1 cellular context compared by ENCODE assay signal in the genomic region with DNA sequence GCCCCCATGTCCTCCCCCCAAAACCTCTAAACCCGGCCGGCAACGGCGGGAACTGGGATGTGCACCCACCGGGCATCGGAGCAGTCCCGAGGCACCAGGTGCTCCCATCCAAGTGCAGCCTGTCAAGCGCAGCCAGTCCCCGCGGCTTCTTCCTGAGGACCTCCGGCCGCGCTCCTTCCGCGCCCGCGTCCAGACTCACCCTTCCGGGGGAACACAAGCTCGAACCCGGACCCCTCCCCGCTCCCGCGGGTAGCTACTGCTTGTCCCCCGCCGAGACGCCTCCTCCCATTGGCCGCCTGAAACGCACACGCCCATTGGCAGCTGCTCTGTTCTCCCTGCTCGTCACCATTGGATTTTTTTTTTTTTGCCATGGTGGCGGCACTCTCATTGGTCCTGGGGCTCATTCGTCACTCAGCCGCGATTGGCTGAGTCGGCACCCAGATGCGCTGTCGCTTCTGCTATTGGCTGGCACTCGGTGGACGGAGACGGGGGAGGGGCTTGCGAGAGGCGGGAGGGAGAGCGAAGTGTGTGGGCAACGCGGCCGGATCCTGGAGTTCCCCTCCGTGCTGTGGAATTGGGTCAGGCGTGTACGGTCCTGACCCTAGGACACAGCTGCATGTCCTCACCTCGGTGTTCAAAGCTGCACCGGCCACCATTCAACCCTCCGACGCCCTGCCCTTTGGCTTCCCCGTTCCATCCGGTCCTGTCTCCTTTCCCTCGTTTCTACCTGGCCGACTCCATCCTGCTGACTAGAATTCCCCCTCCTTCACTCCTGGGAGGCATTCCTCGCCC.
TF ChIP-seq lines count a peak whose summit lies in the region.

A gene (minus strand): TSS at position 262 of the 792 bp plus-strand sequence. CDS start 2,166 bp downstream, outside the sequence.

TF ChIP-seq in HepG2, 621 proteins besides CTCF, POLR2A, EP300 and RAD21 (continued from another document and continues in another):
- TF ChIP-seq SATB2 (CRISPR knock-in tag; IDR thresholded peaks at IDR 0.05) (peak; percentile 29; the same call in 1 of the 2 replicates), ZNF510 (CRISPR knock-in tag; IDR thresholded peaks at IDR 0.05; ENCODE audit: low read depth) (peak; percentile 50; the same call in 1 of the 2 replicates), ATF7 (IDR thresholded peaks at IDR 0.05) (no peak), ATF7 (CRISPR knock-in tag; IDR thresholded peaks at IDR 0.05) (no peak), PAWR (CRISPR knock-in tag; IDR thresholded peaks at IDR 0.05; ENCODE audit: borderline replicate concordance) (0 out of 2 replicates have a peak, but pooled peaks have one; percentile 54), TAF1 (CRISPR knock-in tag; IDR thresholded peaks at IDR 0.05) (peak; percentile 79), POLR2G (IDR thresholded peaks at IDR 0.05; ENCODE audit: low read depth, low read length) (peak; percentile 93), ARID2 (CRISPR knock-in tag; IDR thresholded peaks at IDR 0.05; ENCODE audit: borderline replicate concordance) (peak; percentile 22; the same call in 1 of the 2 replicates), ZNF605 (CRISPR knock-in tag; IDR thresholded peaks at IDR 0.05) (no peak), ZNF780A (CRISPR knock-in tag; IDR thresholded peaks at IDR 0.05) (peak; percentile 64; the same call in 1 of the 2 replicates), JUND (CRISPR knock-in tag; IDR thresholded peaks at IDR 0.05) (no peak; the same call in 1 of the 2 replicates), ZNF598 (CRISPR knock-in tag; IDR thresholded peaks at IDR 0.05; ENCODE audit: borderline replicate concordance) (peak; percentile 21; the same call in 1 of the 2 replicates), ZFP36L1 (CRISPR knock-in tag; IDR thresholded peaks at IDR 0.05) (peak; percentile 88), ZSCAN21 (CRISPR knock-in tag; IDR thresholded peaks at IDR 0.05; ENCODE audit: borderline replicate concordance) (peak; percentile 31; the same call in 1 of the 2 replicates), SRSF1 (optimal IDR thresholded peaks at IDR 0.05; ENCODE audit: low read depth, low read length) (peak; percentile 48), NFYC (CRISPR knock-in tag; IDR thresholded peaks at IDR 0.05) (peak; percentile 99), TBL1XR1 (IDR thresholded peaks at IDR 0.05; ENCODE audit: borderline replicate concordance, low read length, partially characterized antibody) (no peak), ELF1 (CRISPR knock-in tag; IDR thresholded peaks at IDR 0.05) (peak; percentile 79), ZNF232 (CRISPR knock-in tag; IDR thresholded peaks at IDR 0.05; ENCODE audit: borderline replicate concordance) (peak; percentile 32; the same call in 1 of the 2 replicates), ZIK1 (CRISPR knock-in tag; IDR thresholded peaks at IDR 0.05; ENCODE audit: borderline replicate concordance, low read depth) (peak; percentile 16; the same call in 1 of the 2 replicates), ZNF670 (CRISPR knock-in tag; IDR thresholded peaks at IDR 0.05; ENCODE audit: borderline replicate concordance) (peak; percentile 36; the same call in 1 of the 2 replicates), RBFOX2 (IDR thresholded peaks at IDR 0.05; ENCODE audit: low read depth, low read length) (peak; percentile 86), RBAK (CRISPR knock-in tag; IDR thresholded peaks at IDR 0.05) (no peak), SMYD3 (CRISPR knock-in tag; IDR thresholded peaks at IDR 0.05) (no peak), PHF21A (CRISPR knock-in tag; IDR thresholded peaks at IDR 0.05) (peak; percentile 80), KMT2B (CRISPR knock-in tag; IDR thresholded peaks at IDR 0.05) (peak; percentile 69), XRCC5 (optimal IDR thresholded peaks at IDR 0.05; ENCODE audit: low read length) (peak; percentile 93), FOXK2 (IDR thresholded peaks at IDR 0.05) (no peak), YY1 (IDR thresholded peaks at IDR 0.05; ENCODE audit: insufficient read depth, insufficient replicate concordance, low read depth, low read length) (peak; percentile 37), ZZZ3 (CRISPR knock-in tag; IDR thresholded peaks at IDR 0.05; ENCODE audit: borderline replicate concordance) (peak; percentile 78; the same call in 1 of the 2 replicates), MAF1 (CRISPR knock-in tag; IDR thresholded peaks at IDR 0.05; ENCODE audit: borderline replicate concordance) (no peak)
- TF ChIP-seq, protein P1, sequence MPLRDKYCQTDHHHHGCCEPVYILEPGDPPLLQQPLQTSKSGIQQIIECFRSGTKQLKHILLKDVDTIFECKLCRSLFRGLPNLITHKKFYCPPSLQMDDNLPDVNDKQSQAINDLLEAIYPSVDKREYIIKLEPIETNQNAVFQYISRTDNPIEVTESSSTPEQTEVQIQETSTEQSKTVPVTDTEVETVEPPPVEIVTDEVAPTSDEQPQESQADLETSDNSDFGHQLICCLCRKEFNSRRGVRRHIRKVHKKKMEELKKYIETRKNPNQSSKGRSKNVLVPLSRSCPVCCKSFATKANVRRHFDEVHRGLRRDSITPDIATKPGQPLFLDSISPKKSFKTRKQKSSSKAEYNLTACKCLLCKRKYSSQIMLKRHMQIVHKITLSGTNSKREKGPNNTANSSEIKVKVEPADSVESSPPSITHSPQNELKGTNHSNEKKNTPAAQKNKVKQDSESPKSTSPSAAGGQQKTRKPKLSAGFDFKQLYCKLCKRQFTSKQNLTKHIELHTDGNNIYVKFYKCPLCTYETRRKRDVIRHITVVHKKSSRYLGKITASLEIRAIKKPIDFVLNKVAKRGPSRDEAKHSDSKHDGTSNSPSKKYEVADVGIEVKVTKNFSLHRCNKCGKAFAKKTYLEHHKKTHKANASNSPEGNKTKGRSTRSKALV (CRISPR knock-in tag; IDR thresholded peaks at IDR 0.05), result no peak
- TF ChIP-seq, protein P2, sequence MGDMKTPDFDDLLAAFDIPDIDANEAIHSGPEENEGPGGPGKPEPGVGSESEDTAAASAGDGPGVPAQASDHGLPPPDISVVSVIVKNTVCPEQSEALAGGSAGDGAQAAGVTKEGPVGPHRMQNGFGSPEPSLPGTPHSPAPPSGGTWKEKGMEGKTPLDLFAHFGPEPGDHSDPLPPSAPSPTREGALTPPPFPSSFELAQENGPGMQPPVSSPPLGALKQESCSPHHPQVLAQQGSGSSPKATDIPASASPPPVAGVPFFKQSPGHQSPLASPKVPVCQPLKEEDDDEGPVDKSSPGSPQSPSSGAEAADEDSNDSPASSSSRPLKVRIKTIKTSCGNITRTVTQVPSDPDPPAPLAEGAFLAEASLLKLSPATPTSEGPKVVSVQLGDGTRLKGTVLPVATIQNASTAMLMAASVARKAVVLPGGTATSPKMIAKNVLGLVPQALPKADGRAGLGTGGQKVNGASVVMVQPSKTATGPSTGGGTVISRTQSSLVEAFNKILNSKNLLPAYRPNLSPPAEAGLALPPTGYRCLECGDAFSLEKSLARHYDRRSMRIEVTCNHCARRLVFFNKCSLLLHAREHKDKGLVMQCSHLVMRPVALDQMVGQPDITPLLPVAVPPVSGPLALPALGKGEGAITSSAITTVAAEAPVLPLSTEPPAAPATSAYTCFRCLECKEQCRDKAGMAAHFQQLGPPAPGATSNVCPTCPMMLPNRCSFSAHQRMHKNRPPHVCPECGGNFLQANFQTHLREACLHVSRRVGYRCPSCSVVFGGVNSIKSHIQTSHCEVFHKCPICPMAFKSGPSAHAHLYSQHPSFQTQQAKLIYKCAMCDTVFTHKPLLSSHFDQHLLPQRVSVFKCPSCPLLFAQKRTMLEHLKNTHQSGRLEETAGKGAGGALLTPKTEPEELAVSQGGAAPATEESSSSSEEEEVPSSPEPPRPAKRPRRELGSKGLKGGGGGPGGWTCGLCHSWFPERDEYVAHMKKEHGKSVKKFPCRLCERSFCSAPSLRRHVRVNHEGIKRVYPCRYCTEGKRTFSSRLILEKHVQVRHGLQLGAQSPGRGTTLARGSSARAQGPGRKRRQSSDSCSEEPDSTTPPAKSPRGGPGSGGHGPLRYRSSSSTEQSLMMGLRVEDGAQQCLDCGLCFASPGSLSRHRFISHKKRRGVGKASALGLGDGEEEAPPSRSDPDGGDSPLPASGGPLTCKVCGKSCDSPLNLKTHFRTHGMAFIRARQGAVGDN (CRISPR knock-in tag; IDR thresholded peaks at IDR 0.05), result peak; percentile 96
- TF ChIP-seq, protein P3, sequence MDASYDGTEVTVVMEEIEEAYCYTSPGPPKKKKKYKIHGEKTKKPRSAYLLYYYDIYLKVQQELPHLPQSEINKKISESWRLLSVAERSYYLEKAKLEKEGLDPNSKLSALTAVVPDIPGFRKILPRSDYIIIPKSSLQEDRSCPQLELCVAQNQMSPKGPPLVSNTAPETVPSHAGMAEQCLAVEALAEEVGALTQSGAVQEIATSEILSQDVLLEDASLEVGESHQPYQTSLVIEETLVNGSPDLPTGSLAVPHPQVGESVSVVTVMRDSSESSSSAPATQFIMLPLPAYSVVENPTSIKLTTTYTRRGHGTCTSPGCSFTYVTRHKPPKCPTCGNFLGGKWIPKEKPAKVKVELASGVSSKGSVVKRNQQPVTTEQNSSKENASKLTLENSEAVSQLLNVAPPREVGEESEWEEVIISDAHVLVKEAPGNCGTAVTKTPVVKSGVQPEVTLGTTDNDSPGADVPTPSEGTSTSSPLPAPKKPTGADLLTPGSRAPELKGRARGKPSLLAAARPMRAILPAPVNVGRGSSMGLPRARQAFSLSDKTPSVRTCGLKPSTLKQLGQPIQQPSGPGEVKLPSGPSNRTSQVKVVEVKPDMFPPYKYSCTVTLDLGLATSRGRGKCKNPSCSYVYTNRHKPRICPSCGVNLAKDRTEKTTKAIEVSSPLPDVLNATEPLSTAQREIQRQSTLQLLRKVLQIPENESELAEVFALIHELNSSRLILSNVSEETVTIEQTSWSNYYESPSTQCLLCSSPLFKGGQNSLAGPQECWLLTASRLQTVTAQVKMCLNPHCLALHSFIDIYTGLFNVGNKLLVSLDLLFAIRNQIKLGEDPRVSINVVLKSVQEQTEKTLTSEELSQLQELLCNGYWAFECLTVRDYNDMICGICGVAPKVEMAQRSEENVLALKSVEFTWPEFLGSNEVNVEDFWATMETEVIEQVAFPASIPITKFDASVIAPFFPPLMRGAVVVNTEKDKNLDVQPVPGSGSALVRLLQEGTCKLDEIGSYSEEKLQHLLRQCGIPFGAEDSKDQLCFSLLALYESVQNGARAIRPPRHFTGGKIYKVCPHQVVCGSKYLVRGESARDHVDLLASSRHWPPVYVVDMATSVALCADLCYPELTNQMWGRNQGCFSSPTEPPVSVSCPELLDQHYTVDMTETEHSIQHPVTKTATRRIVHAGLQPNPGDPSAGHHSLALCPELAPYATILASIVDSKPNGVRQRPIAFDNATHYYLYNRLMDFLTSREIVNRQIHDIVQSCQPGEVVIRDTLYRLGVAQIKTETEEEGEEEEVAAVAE (CRISPR knock-in tag; IDR thresholded peaks at IDR 0.05; ENCODE audit: borderline replicate concordance), result peak; percentile 94; the same call in 1 of the 2 replicates
- TF ChIP-seq, protein P4, sequence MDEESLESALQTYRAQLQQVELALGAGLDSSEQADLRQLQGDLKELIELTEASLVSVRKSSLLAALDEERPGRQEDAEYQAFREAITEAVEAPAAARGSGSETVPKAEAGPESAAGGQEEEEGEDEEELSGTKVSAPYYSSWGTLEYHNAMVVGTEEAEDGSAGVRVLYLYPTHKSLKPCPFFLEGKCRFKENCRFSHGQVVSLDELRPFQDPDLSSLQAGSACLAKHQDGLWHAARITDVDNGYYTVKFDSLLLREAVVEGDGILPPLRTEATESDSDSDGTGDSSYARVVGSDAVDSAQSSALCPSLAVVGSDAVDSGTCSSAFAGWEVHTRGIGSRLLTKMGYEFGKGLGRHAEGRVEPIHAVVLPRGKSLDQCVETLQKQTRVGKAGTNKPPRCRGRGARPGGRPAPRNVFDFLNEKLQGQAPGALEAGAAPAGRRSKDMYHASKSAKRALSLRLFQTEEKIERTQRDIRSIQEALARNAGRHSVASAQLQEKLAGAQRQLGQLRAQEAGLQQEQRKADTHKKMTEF (CRISPR knock-in tag; IDR thresholded peaks at IDR 0.05), result peak; percentile 78; the same call in 1 of the 2 replicates
- TF ChIP-seq, protein P5, sequence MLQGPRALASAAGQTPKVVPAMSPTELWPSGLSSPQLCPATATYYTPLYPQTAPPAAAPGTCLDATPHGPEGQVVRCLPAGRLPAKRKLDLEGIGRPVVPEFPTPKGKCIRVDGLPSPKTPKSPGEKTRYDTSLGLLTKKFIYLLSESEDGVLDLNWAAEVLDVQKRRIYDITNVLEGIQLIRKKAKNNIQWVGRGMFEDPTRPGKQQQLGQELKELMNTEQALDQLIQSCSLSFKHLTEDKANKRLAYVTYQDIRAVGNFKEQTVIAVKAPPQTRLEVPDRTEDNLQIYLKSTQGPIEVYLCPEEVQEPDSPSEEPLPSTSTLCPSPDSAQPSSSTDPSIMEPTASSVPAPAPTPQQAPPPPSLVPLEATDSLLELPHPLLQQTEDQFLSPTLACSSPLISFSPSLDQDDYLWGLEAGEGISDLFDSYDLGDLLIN (CRISPR knock-in tag; IDR thresholded peaks at IDR 0.05; ENCODE audit: borderline replicate concordance), result peak; percentile 47; the same call in 1 of the 2 replicates
- TF ChIP-seq, protein P6, sequence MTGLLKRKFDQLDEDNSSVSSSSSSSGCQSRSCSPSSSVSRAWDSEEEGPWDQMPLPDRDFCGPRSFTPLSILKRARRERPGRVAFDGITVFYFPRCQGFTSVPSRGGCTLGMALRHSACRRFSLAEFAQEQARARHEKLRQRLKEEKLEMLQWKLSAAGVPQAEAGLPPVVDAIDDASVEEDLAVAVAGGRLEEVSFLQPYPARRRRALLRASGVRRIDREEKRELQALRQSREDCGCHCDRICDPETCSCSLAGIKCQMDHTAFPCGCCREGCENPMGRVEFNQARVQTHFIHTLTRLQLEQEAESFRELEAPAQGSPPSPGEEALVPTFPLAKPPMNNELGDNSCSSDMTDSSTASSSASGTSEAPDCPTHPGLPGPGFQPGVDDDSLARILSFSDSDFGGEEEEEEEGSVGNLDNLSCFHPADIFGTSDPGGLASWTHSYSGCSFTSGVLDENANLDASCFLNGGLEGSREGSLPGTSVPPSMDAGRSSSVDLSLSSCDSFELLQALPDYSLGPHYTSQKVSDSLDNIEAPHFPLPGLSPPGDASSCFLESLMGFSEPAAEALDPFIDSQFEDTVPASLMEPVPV (CRISPR knock-in tag; IDR thresholded peaks at IDR 0.05), result 0 out of 2 replicates have a peak, but pooled peaks have one; percentile 19
- TF ChIP-seq, protein P7, sequence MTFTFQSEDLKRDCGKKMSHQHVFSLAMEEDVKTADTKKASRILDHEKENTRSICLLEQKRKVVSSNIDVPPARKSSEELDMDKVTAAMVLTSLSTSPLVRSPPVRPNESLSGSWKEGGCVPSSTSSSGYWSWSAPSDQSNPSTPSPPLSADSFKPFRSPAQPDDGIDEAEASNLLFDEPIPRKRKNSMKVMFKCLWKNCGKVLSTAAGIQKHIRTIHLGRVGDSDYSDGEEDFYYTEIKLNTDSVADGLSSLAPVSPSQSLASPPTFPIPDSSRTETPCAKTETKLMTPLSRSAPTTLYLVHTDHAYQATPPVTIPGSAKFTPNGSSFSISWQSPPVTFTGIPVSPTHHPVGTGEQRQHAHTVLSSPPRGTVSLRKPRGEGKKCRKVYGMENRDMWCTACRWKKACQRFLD (CRISPR knock-in tag; IDR thresholded peaks at IDR 0.05; ENCODE audit: borderline replicate concordance), result no peak; the same call in 1 of the 2 replicates
